Comparison of ENCODE assay signal across 32 cellular contexts in the genomic region with DNA sequence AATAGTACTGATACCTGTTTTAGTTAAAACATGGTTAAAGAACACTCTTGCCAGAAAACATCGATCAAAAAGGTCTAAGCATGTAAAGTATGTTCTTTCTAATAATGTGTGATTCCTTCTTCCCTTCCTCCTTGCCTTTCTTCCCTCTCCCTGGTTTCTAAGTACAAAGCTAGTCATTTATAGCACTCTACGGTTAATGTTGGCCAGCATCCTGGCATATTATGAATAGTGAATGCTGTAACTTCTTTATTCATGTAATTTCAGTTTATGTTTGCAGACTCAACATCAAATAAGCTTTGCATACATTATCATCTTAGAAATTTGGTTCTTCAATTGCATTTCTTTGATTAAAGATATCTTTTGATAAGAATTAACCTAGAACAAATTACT. TPM values are rescaled to one million over a fixed set of nuclear protein-coding genes. Genes with fewer than 3 reads are reported as not detected.
DNase-seq lines count a peak whose midpoint lies in the region; ATAC-seq and TF ChIP-seq lines count a peak whose summit lies in the region.
"Had no signal": no experiment of that assay in that cellular context is flagged by ENCODE, and none has a peak within 500 bp of the region (broad histone marks: within the 10 kb centered on the region; RNA-seq: fewer than 3 reads in every experiment).

No MANE protein-coding gene starts in this region.

- TF ChIP-seq CTCF in dorsolateral prefrontal cortex (IDR thresholded peaks at IDR 0.05 in 54 of 56, conservative IDR thresholded peaks at IDR 0.05 in 2 of 56; ENCODE audit: low read depth in 1 of 56, partially characterized antibody in 56 of 56): no peak

- H3K4me1 Mint-ChIP-seq in naive B cell: peaks cover 5 to 19% (median 19%) of the 10 kb centered on the region in 3 donors
- no peaks in the 10 kb centered on the region for H3K4me1 Mint-ChIP-seq in activated CD4-positive, alpha-beta T cell treated with anti-CD3 and anti-CD28 coated beads, Interleukin-2, amount 10 ng/mL, durations not matched to agents 7 days and 5 days
- H3K4me1 Mint-ChIP-seq: activated naive CD8-positive, alpha-beta T cell treated with anti-CD3 and anti-CD28 coated beads for 36 hours had no signal

- H3K4me1 ChIP-seq in BLaER1 treated with 17β-estradiol and CSF1 and Interleukin-3, amounts not matched to agents 10 nM and 100 nM: peaks cover under 1 to 49% (median 22%) of the 10 kb centered on the region in 10 experiments; a peak in 17 of 20 replicates

- H3K9me3 ChIP-seq in BLaER1 treated with 17β-estradiol and CSF1 and Interleukin-3, amounts not matched to agents 10 nM and 100 nM (replicated peaks in 1 of 11): no peaks in the 10 kb centered on the region
- H3K9me3 ChIP-seq: ascending aorta, stomach, tibial nerve had no signal

- CTCF ChIA-PET in activated CD4-positive, alpha-beta T cell treated with anti-CD3 and anti-CD28 coated beads, Interleukin-2, amount 10 ng/mL, durations not matched to agents 7 days and 5 days (lab: Charles Lee): interaction anchor here (1.0 kb wide), 1 partner anchor 11 kb away, joined by 3 read pairs; no protein-coding TSS in a partner anchor

- H3K27me3 ChIP-seq in BLaER1 treated with 17β-estradiol and CSF1 and Interleukin-3, amounts not matched to agents 10 nM and 100 nM: no peaks in the 10 kb centered on the region
- H3K27me3 ChIP-seq in dorsolateral prefrontal cortex: no peaks in the 10 kb centered on the region
- H3K27me3 ChIP-seq: ascending aorta, stomach, tibial nerve had no signal

- no peaks in the 10 kb centered on the region for H3K9me3 Mint-ChIP-seq in naive B cell
- no peaks in the 10 kb centered on the region for H3K9me3 Mint-ChIP-seq in activated CD4-positive, alpha-beta T cell treated with anti-CD3 and anti-CD28 coated beads, Interleukin-2, amount 10 ng/mL, durations not matched to agents 7 days and 5 days
- H3K9me3 Mint-ChIP-seq: activated naive CD8-positive, alpha-beta T cell treated with anti-CD3 and anti-CD28 coated beads for 36 hours had no signal

- no peak overlapping the region for H3K4me3 ChIP-seq in BLaER1 treated with 17β-estradiol and CSF1 and Interleukin-3, amounts not matched to agents 10 nM and 100 nM
- peak overlapping the region in 28 of 59 donors; percentile 0 to 50 (median 14) for H3K4me3 ChIP-seq in dorsolateral prefrontal cortex
- H3K4me3 ChIP-seq: ascending aorta, SK-N-MC, skin epidermis, stomach, tibial nerve had no signal

- peaks cover 0 to 19% (median 5%) of the 10 kb centered on the region in 11 experiments; a peak in 7 of 22 replicates for H3K36me3 ChIP-seq in BLaER1 treated with 17β-estradiol and CSF1 and Interleukin-3, amounts not matched to agents 10 nM and 100 nM
- H3K36me3 ChIP-seq: ascending aorta, stomach, tibial nerve had no signal

- H3K4me2 ChIP-seq in BLaER1 treated with 17β-estradiol and CSF1 and Interleukin-3, amounts not matched to agents 10 nM and 100 nM: peak overlapping the region in 6 of 11 experiments; percentile 11 to 69 (median 42); a peak in 11 of 22 replicates

- H3K9ac ChIP-seq in BLaER1 treated with 17β-estradiol and CSF1 and Interleukin-3, amounts not matched to agents 10 nM and 100 nM: peak overlapping the region in 2 of 11 experiments; percentile 12 to 18; a peak in 1 of 22 replicates

- H3K27ac Mint-ChIP-seq in naive B cell: peak overlapping the region in 4 of 6 donors; percentile 2 to 94 (median 62)
- H3K27ac Mint-ChIP-seq in activated CD4-positive, alpha-beta T cell treated with anti-CD3 and anti-CD28 coated beads, Interleukin-2, amount 10 ng/mL, durations not matched to agents 7 days and 5 days: no peak overlapping the region
- H3K27ac Mint-ChIP-seq: activated CD8-positive, alpha-beta T cell treated with anti-CD3 and anti-CD28 coated beads, Interleukin-2, amount 10 ng/mL, durations not matched to agents 7 days and 5 days; activated naive CD8-positive, alpha-beta T cell treated with anti-CD3 and anti-CD28 coated beads for 36 hours had no signal

- H3K27me3 Mint-ChIP-seq in naive B cell: no peaks in the 10 kb centered on the region
- no peaks in the 10 kb centered on the region for H3K27me3 Mint-ChIP-seq in activated CD4-positive, alpha-beta T cell treated with anti-CD3 and anti-CD28 coated beads, Interleukin-2, amount 10 ng/mL, durations not matched to agents 7 days and 5 days
- H3K27me3 Mint-ChIP-seq: activated naive CD8-positive, alpha-beta T cell treated with anti-CD3 and anti-CD28 coated beads for 36 hours had no signal

- peak; percentile 39 for DNase-seq in NCI-H526 treated with DMSO at 0.1 percent for 48 hours (lab: John Stamatoyannopoulos, UW)
- DNase-seq in dorsolateral prefrontal cortex: no peak
- DNase-seq in naive B cell: no peak
- DNase-seq in activated CD4-positive, alpha-beta T cell treated with anti-CD3 and anti-CD28 coated beads, Interleukin-2, amount 10 ng/mL, durations not matched to agents 7 days and 5 days: no peak
- DNase-seq in glomerular visceral epithelial cell (ENCODE audit: extremely low spot score): no peak
- DNase-seq in stimulated activated CD4-positive, alpha-beta T cell treated with anti-CD3 and anti-CD28 coated beads, Interleukin-4, amount 100 ng/mL, for 1 hour: no peak
- no peak for DNase-seq in activated CD4-positive, CD25-positive, alpha-beta regulatory T cell (lab: John Stamatoyannopoulos, UW)
- DNase-seq: activated CD4-positive, CD25-positive, alpha-beta regulatory T cell treated with anti-CD3 and anti-CD28 coated beads, Interleukin-2, amount 50 U/mL, for 72 hours; activated CD8-positive, alpha-beta T cell treated with anti-CD3 and anti-CD28 coated beads, Interleukin-2, amount 10 ng/mL, durations not matched to agents 7 days and 5 days; activated effector memory CD4-positive, alpha-beta T cell treated with Interleukin-2 at 50 U/mL for 16 hours; activated naive CD8-positive, alpha-beta T cell treated with anti-CD3 and anti-CD28 coated beads for 36 hours; activated T-cell treated with anti-CD3 and anti-CD28 coated beads for 4 hours; central memory CD4-positive, alpha-beta T cell; DMS53; kidney glomerular epithelial cell; NCI-H1417; NCI-H2029 treated with DMSO at 0.1 percent for 48 hours; NCI-H226; occipital lobe; RPMI8226; stimulated activated CD8-positive, alpha-beta memory T cell treated with anti-CD3 and anti-CD28 coated beads, Interleukin-4, amount 100 ng/mL, for 48 hours; stomach had no signal

- H3K36me3 Mint-ChIP-seq in naive B cell: no peaks in the 10 kb centered on the region
- H3K36me3 Mint-ChIP-seq in activated CD4-positive, alpha-beta T cell treated with anti-CD3 and anti-CD28 coated beads, Interleukin-2, amount 10 ng/mL, durations not matched to agents 7 days and 5 days (ENCODE audit: low read depth): no peaks in the 10 kb centered on the region
- H3K36me3 Mint-ChIP-seq: activated naive CD8-positive, alpha-beta T cell treated with anti-CD3 and anti-CD28 coated beads for 36 hours had no signal

- POLR2A ChIA-PET in activated CD4-positive, alpha-beta T cell treated with anti-CD3 and anti-CD28 coated beads, Interleukin-2, amount 10 ng/mL, durations not matched to agents 7 days and 5 days (lab: Charles Lee): no interaction called here

- peak overlapping the region in 5 of 11 experiments; percentile 40 to 50 (median 42); a peak in 6 of 22 replicates for H3K27ac ChIP-seq in BLaER1 treated with 17β-estradiol and CSF1 and Interleukin-3, amounts not matched to agents 10 nM and 100 nM
- H3K27ac ChIP-seq in dorsolateral prefrontal cortex: peak overlapping the region in 47 of 59 donors; percentile 2 to 83 (median 48)
- H3K27ac ChIP-seq: ascending aorta, SK-N-MC, skin epidermis, stomach, tibial nerve had no signal

- no peak overlapping the region for H3K4me3 Mint-ChIP-seq in naive B cell
- H3K4me3 Mint-ChIP-seq in activated CD4-positive, alpha-beta T cell treated with anti-CD3 and anti-CD28 coated beads, Interleukin-2, amount 10 ng/mL, durations not matched to agents 7 days and 5 days: no peak overlapping the region
- H3K4me3 Mint-ChIP-seq: activated CD8-positive, alpha-beta T cell treated with anti-CD3 and anti-CD28 coated beads, Interleukin-2, amount 10 ng/mL, durations not matched to agents 7 days and 5 days; activated naive CD8-positive, alpha-beta T cell treated with anti-CD3 and anti-CD28 coated beads for 36 hours had no signal

- H4K20me1 ChIP-seq in BLaER1 treated with 17β-estradiol and CSF1 and Interleukin-3, amounts not matched to agents 10 nM and 100 nM: no peaks in the 10 kb centered on the region

- no peak for ATAC-seq in naive B cell (ENCODE audit: low read depth in 2 of 2)
- ATAC-seq: activated CD8-positive, alpha-beta T cell treated with anti-CD3 and anti-CD28 coated beads, Interleukin-2, amount 10 ng/mL, durations not matched to agents 7 days and 5 days; HCT116 had no signal

- intact Hi-C loops in dorsolateral prefrontal cortex (cut with DNase I): no loop called here

RNA-seq across cellular contexts. Expression of a gene that starts 27.1 kb away (rescaled TPM):
- total RNA-seq in dorsolateral prefrontal cortex: 10 to 100 TPM in 80 of 120 experiments, 1 to 10 TPM in 39, under 1 TPM in 1; 0.95 to 39.3 (median 13.1) TPM
- 1 to 10 TPM in 2 of 6 donors, under 1 TPM in 3, not detected in 1; 0.57 to 1.1 (median 0.91) TPM for polyA plus RNA-seq in naive B cell (ENCODE audit: low read depth in 6 of 6)
- total RNA-seq in activated CD4-positive, alpha-beta T cell treated with anti-CD3 and anti-CD28 coated beads, Interleukin-2, amount 10 ng/mL, durations not matched to agents 7 days and 5 days: not detected
- total RNA-seq: activated CD8-positive, alpha-beta T cell treated with anti-CD3 and anti-CD28 coated beads, Interleukin-2, amount 10 ng/mL, durations not matched to agents 7 days and 5 days; activated naive CD8-positive, alpha-beta T cell treated with anti-CD3 and anti-CD28 coated beads for 36 hours; ascending aorta; HT1080; lung microvascular endothelial cell; M059J; T-helper 1 cell treated with Interleukin-12 subunit alpha and Interleukin-12 subunit beta and Interleukin-4 antibody, amounts not matched to agents 30 ng/mL and 1 ng/mL, for 36 hours had no signal

RNA-seq across cellular contexts. Expression of a gene that starts 28.1 kb away (rescaled TPM):
- total RNA-seq in dorsolateral prefrontal cortex: 1 to 10 TPM in 110 of 120 experiments, under 1 TPM in 10; 0.46 to 5.7 (median 2.7) TPM
- 1 to 10 TPM in 1 of 6 donors, under 1 TPM in 4, not detected in 1; 0.14 to 1.1 (median 0.29) TPM for polyA plus RNA-seq in naive B cell (ENCODE audit: low read depth in 6 of 6)
- total RNA-seq in activated CD4-positive, alpha-beta T cell treated with anti-CD3 and anti-CD28 coated beads, Interleukin-2, amount 10 ng/mL, durations not matched to agents 7 days and 5 days: not detected
- total RNA-seq: activated CD8-positive, alpha-beta T cell treated with anti-CD3 and anti-CD28 coated beads, Interleukin-2, amount 10 ng/mL, durations not matched to agents 7 days and 5 days; activated naive CD8-positive, alpha-beta T cell treated with anti-CD3 and anti-CD28 coated beads for 36 hours; HT1080; lung microvascular endothelial cell; M059J; T-helper 1 cell treated with Interleukin-12 subunit alpha and Interleukin-12 subunit beta and Interleukin-4 antibody, amounts not matched to agents 30 ng/mL and 1 ng/mL, for 36 hours had no signal

RNA-seq across cellular contexts. Expression of a gene that starts 40.8 kb away (rescaled TPM):
- total RNA-seq in dorsolateral prefrontal cortex: not detected
- polyA plus RNA-seq in naive B cell (ENCODE audit: low read depth in 6 of 6): not detected
- total RNA-seq in activated CD4-positive, alpha-beta T cell treated with anti-CD3 and anti-CD28 coated beads, Interleukin-2, amount 10 ng/mL, durations not matched to agents 7 days and 5 days: under 1 TPM; 0.22 to 0.40 TPM
- total RNA-seq: activated CD8-positive, alpha-beta T cell treated with anti-CD3 and anti-CD28 coated beads, Interleukin-2, amount 10 ng/mL, durations not matched to agents 7 days and 5 days; activated naive CD8-positive, alpha-beta T cell treated with anti-CD3 and anti-CD28 coated beads for 36 hours; ascending aorta; lung microvascular endothelial cell; occipital lobe; tibial nerve had no signal
